Comparison of ENCODE assay signal across 1 cellular context in genomic region chr11:16833026-16833425, GRCh38.
TF ChIP-seq lines count a peak whose summit lies in the region.

No MANE protein-coding gene starts in this region.

TF ChIP-seq in GM23338, 12 proteins besides CTCF, POLR2A, EP300 and RAD21 (continued from another document):
- TF ChIP-seq REST (IDR thresholded peaks at IDR 0.05; ENCODE audit: unreplicated experiment), result no peak
- no peak for TF ChIP-seq POLR2AphosphoS5 (IDR thresholded peaks at IDR 0.05; ENCODE audit: low read depth)
- TF ChIP-seq JUNB (IDR thresholded peaks at IDR 0.05; ENCODE audit: unreplicated experiment), result no peak
- TF ChIP-seq ETS1 (IDR thresholded peaks at IDR 0.05), result no peak
- TF ChIP-seq ZNF331 (CRISPR knock-in tag; IDR thresholded peaks at IDR 0.05; ENCODE audit: low read depth), result no peak
- TF ChIP-seq ZNF462 (CRISPR knock-in tag; IDR thresholded peaks at IDR 0.05), result no peak
- TF ChIP-seq ZNF114 (CRISPR knock-in tag; IDR thresholded peaks at IDR 0.05), result no peak
